12 cellular contexts compared by ENCODE assay signal in genomic region chr14:100476012-100476822, GRCh38.
DNase-seq lines count a peak whose midpoint lies in the region; FAIRE-seq and TF ChIP-seq lines count a peak whose summit lies in the region.
"Had no signal": no experiment of that assay in that cellular context is flagged by ENCODE, and none has a peak within 500 bp of the region (broad histone marks: within the 10 kb centered on the region; RNA-seq: fewer than 3 reads in every experiment).

No MANE protein-coding gene starts in this region.

- peak overlapping the region; percentile 94 for H3K27ac ChIP-seq in smooth muscle cell (ENCODE audit: low read depth)
- H3K27ac ChIP-seq: Peyer's patch, vagina had no signal

- H3K9ac ChIP-seq in smooth muscle cell (ENCODE audit: low read depth): peak overlapping the region; percentile 79

- H3F3A ChIP-seq in smooth muscle cell (ENCODE audit: low read depth): peaks cover 12% of the 10 kb centered on the region

- H3K36me3 ChIP-seq in smooth muscle cell (ENCODE audit: low read depth): no peaks in the 10 kb centered on the region
- H3K36me3 ChIP-seq: Peyer's patch, vagina had no signal

- intact Hi-C loops in lower leg skin (cut with DNase I; ENCODE audit: low total_unique reads): no loop called here

- TF ChIP-seq CTCF in fibroblast of pulmonary artery (IDR thresholded peaks at IDR 0.05; ENCODE audit: low read length, missing control alignments) (no peak), smooth muscle cell (IDR thresholded peaks at IDR 0.05; ENCODE audit: borderline replicate concordance, insufficient read depth, poor library complexity, severe bottlenecking) (no peak), lower leg skin (IDR thresholded peaks at IDR 0.05) (peak in 1 of 3 donors; percentile 20)

- H3K4me3 ChIP-seq in fibroblast of pulmonary artery (replicated peaks; ENCODE audit: low read depth, low read length) (no peak overlapping the region), smooth muscle cell (no peak overlapping the region), lower leg skin (ENCODE audit: low read depth, poor library complexity, severe bottlenecking) (no peak overlapping the region)
- H3K4me3 ChIP-seq: Peyer's patch, vagina had no signal

- H4K20me1 ChIP-seq in smooth muscle cell (ENCODE audit: low read depth): peaks cover 51% of the 10 kb centered on the region

- peaks cover 4% of the 10 kb centered on the region for H3K4me1 ChIP-seq in smooth muscle cell (ENCODE audit: low read depth)
- H3K4me1 ChIP-seq: Peyer's patch, vagina had no signal

- FAIRE-seq in RCC 7860 (lab: Jason Lieb, UNC): peak; percentile 90
- FAIRE-seq: A204.1 had no signal

- no peaks in the 10 kb centered on the region for H3K9me3 ChIP-seq in smooth muscle cell (replicated peaks; ENCODE audit: low read depth)
- H3K9me3 ChIP-seq: Peyer's patch, vagina had no signal

- H3K27me3 ChIP-seq in smooth muscle cell (ENCODE audit: low read depth): no peaks in the 10 kb centered on the region
- H3K27me3 ChIP-seq: Peyer's patch, vagina had no signal

- peak overlapping the region; percentile 59 for H3K4me2 ChIP-seq in smooth muscle cell

- no peak overlapping the region for H2AFZ ChIP-seq in smooth muscle cell (ENCODE audit: low read depth)

- WGBS in smooth muscle cell (ENCODE audit: low lambda C conversion rate): 12% methylated on average over 14 of the region's 14 CpGs
- 93 to 94% methylated on average over 14 of the region's 14 CpGs for WGBS in lower leg skin, 2 donors

- no peaks in the 10 kb centered on the region for H3K79me2 ChIP-seq in smooth muscle cell (ENCODE audit: low read depth)

- no peak for TF ChIP-seq POLR2A in lower leg skin (IDR thresholded peaks at IDR 0.05)

- DNase-seq in DMS79 treated with DMSO at 0.1 percent for 48 hours (lab: John Stamatoyannopoulos, UW) (peak; percentile 78), DMS79 (lab: John Stamatoyannopoulos, UW) (no peak), RCC 7860 (ENCODE audit: low spot score) (peak; percentile 92), fibroblast of pulmonary artery (ENCODE audit: low read depth) (peak; percentile 50), smooth muscle cell (lab: John Stamatoyannopoulos, UW; ENCODE audit: unreplicated experiment) (no peak), lower leg skin (ENCODE audit: low spot score in 2 of 2) (no peak), SIG-M5 treated with dmso at 0.1 percent for 504 hours (lab: John Stamatoyannopoulos, UW; ENCODE audit: unreplicated experiment) (no peak)
- DNase-seq in activated naive CD4-positive, alpha-beta T cell treated with anti-CD3 and anti-CD28 coated beads, Interleukin-2, amount 50 U/mL, for 16 hours: no peak
- DNase-seq: activated T-cell treated with anti-CD3 and anti-CD28 coated beads, Interleukin-2, amount 50 U/mL, for 4 hours had no signal

Comparison
In these comparisons a context has a peak if more than half of its experiments do, and no peak if none do; other contexts are left out.
1. DNase-seq: peak in DMS79 treated with DMSO at 0.1 percent for 48 hours (single experiment), RCC 7860 (single experiment) and fibroblast of pulmonary artery (single experiment); none in DMS79 (single experiment), smooth muscle cell (single experiment), lower leg skin (0 of 2), activated naive CD4-positive, alpha-beta T cell treated with anti-CD3 and anti-CD28 coated beads, Interleukin-2, amount 50 U/mL, for 16 hours (single experiment) and SIG-M5 treated with dmso at 0.1 percent for 504 hours (single experiment).